In genomic region chr7:112788778-112789343, GRCh38 we compare ENCODE assay signal across 8 cellular contexts. TPM values are rescaled to one million over a fixed set of nuclear protein-coding genes. Genes with fewer than 3 reads are reported as not detected.
DNase-seq lines count a peak whose midpoint lies in the region; ATAC-seq and TF ChIP-seq lines count a peak whose summit lies in the region.

No MANE protein-coding gene starts in this region.

- H3K36me3 Mint-ChIP-seq in T-helper 17 cell (ENCODE audit: low read depth): peaks cover 6% of the 10 kb centered on the region

- H2AFZ ChIP-seq in smooth muscle cell (ENCODE audit: low read depth): peak overlapping the region; percentile 86

- peaks cover 9% of the 10 kb centered on the region for H3K4me1 ChIP-seq in smooth muscle cell (ENCODE audit: low read depth)

- H3K27me3 ChIP-seq in smooth muscle cell (ENCODE audit: low read depth): no peaks in the 10 kb centered on the region

- H3K27me3 Mint-ChIP-seq in T-helper 17 cell: no peaks in the 10 kb centered on the region

- peaks cover 13% of the 10 kb centered on the region for H3K79me2 ChIP-seq in smooth muscle cell (ENCODE audit: low read depth)

- WGBS in smooth muscle cell (ENCODE audit: low lambda C conversion rate): 89% methylated on average over 3 of the region's 3 CpGs

- DNase-seq in DMS79 treated with DMSO at 0.1 percent for 48 hours (lab: John Stamatoyannopoulos, UW) (peak; percentile 42), DMS79 (lab: John Stamatoyannopoulos, UW) (no peak), T-helper 17 cell (no peak), foreskin fibroblast (no peak), smooth muscle cell (lab: John Stamatoyannopoulos, UW; ENCODE audit: unreplicated experiment) (no peak), H4 (ENCODE audit: low spot score) (no peak), GM03348 (ENCODE audit: low spot score) (no peak)

- H3K4me3 Mint-ChIP-seq in T-helper 17 cell: peak overlapping the region; percentile 98

- no peaks in the 10 kb centered on the region for H3F3A ChIP-seq in smooth muscle cell (ENCODE audit: low read depth)

- peak overlapping the region; percentile 53 for H3K27ac ChIP-seq in smooth muscle cell (ENCODE audit: low read depth)

- peaks cover 36% of the 10 kb centered on the region for H3K4me1 Mint-ChIP-seq in T-helper 17 cell

- peaks cover 7% of the 10 kb centered on the region for H3K36me3 ChIP-seq in smooth muscle cell (ENCODE audit: low read depth)

- H3K4me2 ChIP-seq in smooth muscle cell: peak overlapping the region; percentile 91

- TF ChIP-seq CTCF in foreskin fibroblast (IDR thresholded peaks at IDR 0.05; ENCODE audit: low read depth, low read length) (no peak), smooth muscle cell (IDR thresholded peaks at IDR 0.05; ENCODE audit: borderline replicate concordance, insufficient read depth, poor library complexity, severe bottlenecking) (no peak)

- H3K9me3 ChIP-seq in T-helper 17 cell (ENCODE audit: control insufficient read depth, low read length, poor library complexity, severe bottlenecking) (no peaks in the 10 kb centered on the region), smooth muscle cell (replicated peaks; ENCODE audit: low read depth) (no peaks in the 10 kb centered on the region)

- H3K9ac ChIP-seq in smooth muscle cell (ENCODE audit: low read depth): peak overlapping the region; percentile 67

- no peaks in the 10 kb centered on the region for H4K20me1 ChIP-seq in smooth muscle cell (ENCODE audit: low read depth)

- H3K4me3 ChIP-seq in foreskin fibroblast (ENCODE audit: low read depth in 1 of 2, low read length in 2 of 2): peak overlapping the region; percentile 74 to 91
- H3K4me3 ChIP-seq in smooth muscle cell: peak overlapping the region; percentile 73

- ATAC-seq in T-helper 17 cell (no peak), HG03175 (IDR thresholded peaks at IDR 0.05; ENCODE audit: unreplicated experiment) (no peak)

- H3K27ac Mint-ChIP-seq in T-helper 17 cell: peak overlapping the region; percentile 92

RNA-seq across cellular contexts. Expression of gene TMEM168, which starts 1.3 kb away (rescaled TPM):
- total RNA-seq in T-helper 17 cell (10 to 100 TPM; 12.4 to 16.0 TPM), smooth muscle cell (28.9 and 33.4 TPM in 2 replicates)
- polyA plus RNA-seq in smooth muscle cell: 7.8 and 11.4 TPM in 2 replicates
- total RNA-seq in H4 (2014; rRNA removed; shearing (Covaris generic)): 16.5 and 18.4 TPM in 2 replicates
